ENCODE assay signal across 18 cellular contexts in the genomic region with DNA sequence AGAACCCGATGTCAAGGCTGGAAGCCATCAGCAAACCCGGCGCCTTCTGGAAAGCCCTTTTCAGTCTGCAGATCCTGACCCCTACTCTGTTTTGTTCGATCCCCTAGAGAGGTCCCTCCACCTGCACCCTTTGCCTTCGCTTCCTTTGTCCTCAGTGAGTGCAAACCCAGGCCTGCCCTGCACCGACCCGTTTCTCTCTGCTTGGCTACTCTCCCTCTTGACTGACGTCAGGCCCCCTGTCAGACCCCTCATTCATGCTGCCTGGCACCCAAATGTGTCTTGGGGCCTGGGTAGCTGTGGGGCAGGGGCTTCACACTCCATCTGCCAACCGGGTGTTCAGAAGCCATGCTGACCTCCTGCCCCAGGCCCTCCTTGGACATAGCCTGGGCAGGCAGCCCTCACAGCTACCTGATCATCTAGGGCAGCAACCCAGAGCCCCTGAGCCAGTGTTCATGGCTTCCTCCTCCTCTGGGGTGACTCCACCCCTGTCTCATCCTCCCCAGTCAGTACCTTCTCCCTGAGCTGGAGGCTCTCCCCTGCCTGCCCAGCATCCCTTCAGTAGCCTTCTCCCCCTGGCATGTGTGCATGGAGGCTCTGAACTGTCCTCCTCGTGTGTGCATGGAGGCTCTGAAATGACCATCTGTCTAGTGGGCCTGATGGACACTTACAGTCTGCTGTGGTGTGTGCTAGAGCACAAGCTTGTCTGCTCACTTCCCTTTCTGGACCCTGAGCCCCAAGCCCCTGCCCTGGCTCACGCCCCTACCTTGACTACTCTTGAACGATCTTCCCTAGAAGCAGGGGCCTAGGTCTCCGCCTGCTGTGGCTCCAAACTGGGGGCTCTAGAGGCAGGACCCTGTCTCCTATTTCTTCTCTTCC.
DNase-seq lines count a peak whose midpoint lies in the region; ATAC-seq and TF ChIP-seq lines count a peak whose summit lies in the region.
"Had no signal": no experiment of that assay in that cellular context is flagged by ENCODE, and none has a peak within 500 bp of the region (broad histone marks: within the 10 kb centered on the region; RNA-seq: fewer than 3 reads in every experiment).

No MANE protein-coding gene starts in this region.

- no peaks in the 10 kb centered on the region for H3K27me3 Mint-ChIP-seq in activated naive CD4-positive, alpha-beta T cell treated with anti-CD3 and anti-CD28 coated beads, Interleukin-2, amount 10 ng/mL, durations not matched to agents 7 days and 5 days
- H3K27me3 Mint-ChIP-seq in activated naive CD4-positive, alpha-beta T cell treated with anti-CD3 and anti-CD28 coated beads for 36 hours (ENCODE audit: low read depth) = no peaks in the 10 kb centered on the region
- H3K27me3 Mint-ChIP-seq in progenitor cell of endocrine pancreas = no peaks in the 10 kb centered on the region
- H3K27me3 Mint-ChIP-seq: CD4-positive, CD25-positive, alpha-beta regulatory T cell had no signal

- TF ChIP-seq CTCF in Peyer's patch (IDR thresholded peaks at IDR 0.05) (no peak), progenitor cell of endocrine pancreas (IDR thresholded peaks at IDR 0.05; ENCODE audit: unreplicated experiment) (no peak)

- CTCF ChIA-PET in activated naive CD4-positive, alpha-beta T cell treated with anti-CD3 and anti-CD28 coated beads, Interleukin-2, amount 10 ng/mL, durations not matched to agents 7 days and 5 days (lab: Charles Lee) = no interaction called here
- CTCF ChIA-PET in activated naive CD4-positive, alpha-beta T cell treated with anti-CD3 and anti-CD28 coated beads for 36 hours (lab: Charles Lee) = no interaction called here

- no peaks in the 10 kb centered on the region for H3K4me1 ChIP-seq in Peyer's patch
- H3K4me1 ChIP-seq: A549 had no signal

- intact Hi-C loops in activated naive CD4-positive, alpha-beta T cell treated with anti-CD3 and anti-CD28 coated beads for 36 hours (cut with micrococcal nuclease) = no loop called here

- no peaks in the 10 kb centered on the region for H3K9me3 ChIP-seq in Peyer's patch
- H3K9me3 ChIP-seq: A549 had no signal

- H3K9me3 Mint-ChIP-seq in activated naive CD4-positive, alpha-beta T cell treated with anti-CD3 and anti-CD28 coated beads, Interleukin-2, amount 10 ng/mL, durations not matched to agents 7 days and 5 days = no peaks in the 10 kb centered on the region
- H3K9me3 Mint-ChIP-seq in activated naive CD4-positive, alpha-beta T cell treated with anti-CD3 and anti-CD28 coated beads for 36 hours = no peaks in the 10 kb centered on the region
- no peaks in the 10 kb centered on the region for H3K9me3 Mint-ChIP-seq in progenitor cell of endocrine pancreas (ENCODE audit: low read depth)

- H3K36me3 Mint-ChIP-seq in activated naive CD4-positive, alpha-beta T cell treated with anti-CD3 and anti-CD28 coated beads, Interleukin-2, amount 10 ng/mL, durations not matched to agents 7 days and 5 days = no peaks in the 10 kb centered on the region
- H3K36me3 Mint-ChIP-seq in activated naive CD4-positive, alpha-beta T cell treated with anti-CD3 and anti-CD28 coated beads for 36 hours (ENCODE audit: low read depth) = no peaks in the 10 kb centered on the region
- H3K36me3 Mint-ChIP-seq in progenitor cell of endocrine pancreas (ENCODE audit: insufficient read depth) = no peaks in the 10 kb centered on the region
- H3K36me3 Mint-ChIP-seq: CD4-positive, CD25-positive, alpha-beta regulatory T cell had no signal

- H3K27ac Mint-ChIP-seq in activated naive CD4-positive, alpha-beta T cell treated with anti-CD3 and anti-CD28 coated beads, Interleukin-2, amount 10 ng/mL, durations not matched to agents 7 days and 5 days = peak overlapping the region; percentile 28
- no peak overlapping the region for H3K27ac Mint-ChIP-seq in activated naive CD4-positive, alpha-beta T cell treated with anti-CD3 and anti-CD28 coated beads for 36 hours
- H3K27ac Mint-ChIP-seq in progenitor cell of endocrine pancreas = peak overlapping the region; percentile 13
- H3K27ac Mint-ChIP-seq: CD4-positive, CD25-positive, alpha-beta regulatory T cell had no signal

- no peak overlapping the region for H3K4me3 ChIP-seq in Peyer's patch
- H3K4me3 ChIP-seq: A549 had no signal

- no peaks in the 10 kb centered on the region for H3K36me3 ChIP-seq in Peyer's patch

- H3K4me3 Mint-ChIP-seq in activated naive CD4-positive, alpha-beta T cell treated with anti-CD3 and anti-CD28 coated beads, Interleukin-2, amount 10 ng/mL, durations not matched to agents 7 days and 5 days = no peak overlapping the region
- H3K4me3 Mint-ChIP-seq in activated naive CD4-positive, alpha-beta T cell treated with anti-CD3 and anti-CD28 coated beads for 36 hours = no peak overlapping the region
- no peak overlapping the region for H3K4me3 Mint-ChIP-seq in progenitor cell of endocrine pancreas (ENCODE audit: low read depth)
- H3K4me3 Mint-ChIP-seq: CD4-positive, CD25-positive, alpha-beta regulatory T cell had no signal

- peak; percentile 2 for DNase-seq in activated naive CD4-positive, alpha-beta T cell treated with anti-CD3 and anti-CD28 coated beads, Interleukin-2, amount 10 ng/mL, durations not matched to agents 7 days and 5 days
- no peak for DNase-seq in activated naive CD4-positive, alpha-beta T cell treated with anti-CD3 and anti-CD28 coated beads for 36 hours
- DNase-seq in Peyer's patch (peak in 2 of 3 donors; percentile 21 to 35), islet precursor cell (peak; percentile 35), progenitor cell of endocrine pancreas (ENCODE audit: low spot score, unreplicated experiment) (no peak)
- no peak for DNase-seq in activated CD8-positive, alpha-beta memory T cell treated with anti-CD3 and anti-CD28 coated beads, Interleukin-2, amount 50 U/mL, for 4 hours
- DNase-seq: CD4-positive, CD25-positive, alpha-beta regulatory T cell; DMS53; NCI-H1048; NCI-H146; NCI-H2227 treated with DMSO at 0.1 percent for 48 hours; NCI-H524 treated with DMSO at 0.1 percent for 48 hours; NK-92 treated with Interleukin-12 subunit alpha and Interleukin-12 subunit beta, amount 100 ng/mL, for 24 hours; OCI-M1 had no signal

- H3K27me3 ChIP-seq in Peyer's patch = no peaks in the 10 kb centered on the region

- H3K27ac ChIP-seq in Peyer's patch = no peak overlapping the region
- H3K27ac ChIP-seq: A549, HL-60 had no signal

- TF ChIP-seq POLR2A in Peyer's patch (IDR thresholded peaks at IDR 0.05) = no peak

- ATAC-seq in HG02623 (IDR thresholded peaks at IDR 0.05; ENCODE audit: unreplicated experiment) (no peak), GM19455 (IDR thresholded peaks at IDR 0.05; ENCODE audit: unreplicated experiment) (no peak)
- ATAC-seq: A549 had no signal

- no peaks in the 10 kb centered on the region for H3K4me1 Mint-ChIP-seq in activated naive CD4-positive, alpha-beta T cell treated with anti-CD3 and anti-CD28 coated beads, Interleukin-2, amount 10 ng/mL, durations not matched to agents 7 days and 5 days
- no peaks in the 10 kb centered on the region for H3K4me1 Mint-ChIP-seq in activated naive CD4-positive, alpha-beta T cell treated with anti-CD3 and anti-CD28 coated beads for 36 hours (ENCODE audit: low read depth)
- H3K4me1 Mint-ChIP-seq in progenitor cell of endocrine pancreas (ENCODE audit: low read depth) = no peaks in the 10 kb centered on the region
- H3K4me1 Mint-ChIP-seq: CD4-positive, CD25-positive, alpha-beta regulatory T cell had no signal

Comparison
In these comparisons a context has a peak if more than half of its experiments do, and no peak if none do; other contexts are left out.
1. DNase-seq: peak in activated naive CD4-positive, alpha-beta T cell treated with anti-CD3 and anti-CD28 coated beads, Interleukin-2, amount 10 ng/mL, durations not matched to agents 7 days and 5 days (single experiment), Peyer's patch (2 of 3) and islet precursor cell (single experiment); none in activated naive CD4-positive, alpha-beta T cell treated with anti-CD3 and anti-CD28 coated beads for 36 hours (single experiment), progenitor cell of endocrine pancreas (single experiment) and activated CD8-positive, alpha-beta memory T cell treated with anti-CD3 and anti-CD28 coated beads, Interleukin-2, amount 50 U/mL, for 4 hours (single experiment).